3 cellular contexts compared by ENCODE assay signal in the genomic region with DNA sequence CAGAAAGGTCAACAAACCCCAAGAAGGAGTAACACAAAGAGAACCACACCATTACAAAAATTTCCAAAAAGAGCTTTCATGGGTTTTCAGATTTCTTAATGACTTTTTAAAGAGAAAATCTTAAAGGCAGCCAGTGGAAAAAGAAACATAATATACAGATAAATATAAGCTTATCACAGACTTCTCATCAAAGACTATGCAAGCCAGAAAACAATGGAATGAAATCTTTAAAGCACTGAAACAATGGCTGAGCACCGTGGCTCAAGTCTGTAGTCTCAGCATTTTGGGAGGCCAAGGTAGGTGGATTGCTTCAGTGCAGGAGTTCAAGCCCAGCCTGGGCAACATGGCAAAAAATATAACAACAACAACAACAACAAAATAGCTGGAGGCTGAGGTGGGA.
TF ChIP-seq lines count a peak whose summit lies in the region.

No MANE protein-coding gene starts in this region.

TF ChIP-seq in HCT116, 20 proteins besides CTCF, POLR2A, EP300 and RAD21 (continued from another document):
- peak; percentile 56; the same call in 1 of the 2 replicates for TF ChIP-seq CBX3 (IDR thresholded peaks at IDR 0.05; ENCODE audit: low read depth)
- no peak for TF ChIP-seq ZNF274 (IDR thresholded peaks at IDR 0.05; ENCODE audit: low read depth, low read length)
- no peak for TF ChIP-seq EZH2phosphoT487 (IDR thresholded peaks at IDR 0.05; ENCODE audit: borderline replicate concordance)
- TF ChIP-seq, protein P1, sequence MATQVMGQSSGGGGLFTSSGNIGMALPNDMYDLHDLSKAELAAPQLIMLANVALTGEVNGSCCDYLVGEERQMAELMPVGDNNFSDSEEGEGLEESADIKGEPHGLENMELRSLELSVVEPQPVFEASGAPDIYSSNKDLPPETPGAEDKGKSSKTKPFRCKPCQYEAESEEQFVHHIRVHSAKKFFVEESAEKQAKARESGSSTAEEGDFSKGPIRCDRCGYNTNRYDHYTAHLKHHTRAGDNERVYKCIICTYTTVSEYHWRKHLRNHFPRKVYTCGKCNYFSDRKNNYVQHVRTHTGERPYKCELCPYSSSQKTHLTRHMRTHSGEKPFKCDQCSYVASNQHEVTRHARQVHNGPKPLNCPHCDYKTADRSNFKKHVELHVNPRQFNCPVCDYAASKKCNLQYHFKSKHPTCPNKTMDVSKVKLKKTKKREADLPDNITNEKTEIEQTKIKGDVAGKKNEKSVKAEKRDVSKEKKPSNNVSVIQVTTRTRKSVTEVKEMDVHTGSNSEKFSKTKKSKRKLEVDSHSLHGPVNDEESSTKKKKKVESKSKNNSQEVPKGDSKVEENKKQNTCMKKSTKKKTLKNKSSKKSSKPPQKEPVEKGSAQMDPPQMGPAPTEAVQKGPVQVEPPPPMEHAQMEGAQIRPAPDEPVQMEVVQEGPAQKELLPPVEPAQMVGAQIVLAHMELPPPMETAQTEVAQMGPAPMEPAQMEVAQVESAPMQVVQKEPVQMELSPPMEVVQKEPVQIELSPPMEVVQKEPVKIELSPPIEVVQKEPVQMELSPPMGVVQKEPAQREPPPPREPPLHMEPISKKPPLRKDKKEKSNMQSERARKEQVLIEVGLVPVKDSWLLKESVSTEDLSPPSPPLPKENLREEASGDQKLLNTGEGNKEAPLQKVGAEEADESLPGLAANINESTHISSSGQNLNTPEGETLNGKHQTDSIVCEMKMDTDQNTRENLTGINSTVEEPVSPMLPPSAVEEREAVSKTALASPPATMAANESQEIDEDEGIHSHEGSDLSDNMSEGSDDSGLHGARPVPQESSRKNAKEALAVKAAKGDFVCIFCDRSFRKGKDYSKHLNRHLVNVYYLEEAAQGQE (IDR thresholded peaks at IDR 0.05; ENCODE audit: low read depth): no peak

TF ChIP-seq in WTC11, 78 proteins besides CTCF, POLR2A, EP300 and RAD21:
- TF ChIP-seq, protein P2, sequence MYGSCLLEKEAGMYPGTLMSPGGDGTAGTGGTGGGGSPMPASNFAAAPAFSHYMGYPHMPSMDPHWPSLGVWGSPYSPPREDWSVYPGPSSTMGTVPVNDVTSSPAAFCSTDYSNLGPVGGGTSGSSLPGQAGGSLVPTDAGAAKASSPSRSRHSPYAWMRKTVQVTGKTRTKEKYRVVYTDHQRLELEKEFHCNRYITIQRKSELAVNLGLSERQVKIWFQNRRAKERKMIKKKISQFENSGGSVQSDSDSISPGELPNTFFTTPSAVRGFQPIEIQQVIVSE (CRISPR knock-in tag; IDR thresholded peaks at IDR 0.05; ENCODE audit: borderline replicate concordance): no peak
- peak; percentile 91 for TF ChIP-seq ZNF317 (CRISPR knock-in tag; IDR thresholded peaks at IDR 0.05; ENCODE audit: borderline replicate concordance, low read depth)

TF ChIP-seq in K562, 482 proteins besides CTCF, POLR2A, EP300 and RAD21 (continued from another document):
- TF ChIP-seq, protein P3, sequence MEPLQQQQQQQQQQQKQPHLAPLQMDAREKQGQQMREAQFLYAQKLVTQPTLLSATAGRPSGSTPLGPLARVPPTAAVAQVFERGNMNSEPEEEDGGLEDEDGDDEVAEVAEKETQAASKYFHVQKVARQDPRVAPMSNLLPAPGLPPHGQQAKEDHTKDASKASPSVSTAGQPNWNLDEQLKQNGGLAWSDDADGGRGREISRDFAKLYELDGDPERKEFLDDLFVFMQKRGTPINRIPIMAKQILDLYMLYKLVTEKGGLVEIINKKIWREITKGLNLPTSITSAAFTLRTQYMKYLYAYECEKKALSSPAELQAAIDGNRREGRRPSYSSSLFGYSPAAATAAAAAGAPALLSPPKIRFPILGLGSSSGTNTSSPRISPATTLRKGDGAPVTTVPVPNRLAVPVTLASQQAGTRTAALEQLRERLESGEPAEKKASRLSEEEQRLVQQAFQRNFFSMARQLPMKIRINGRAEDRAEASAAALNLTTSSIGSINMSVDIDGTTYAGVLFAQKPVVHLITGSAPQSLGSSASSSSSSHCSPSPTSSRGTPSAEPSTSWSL (CRISPR knock-in tag; IDR thresholded peaks at IDR 0.05; ENCODE audit: borderline replicate concordance): no peak
- no peak for TF ChIP-seq ZNF274 (IDR thresholded peaks at IDR 0.05; ENCODE audit: borderline replicate concordance, low read depth, low read length)
- TF ChIP-seq CBX5 (IDR thresholded peaks at IDR 0.05; ENCODE audit: borderline replicate concordance, low read depth): 0 out of 2 replicates have a peak, but pooled peaks have one; percentile 35
- no peak for TF ChIP-seq TOE1 (IDR thresholded peaks at IDR 0.05; ENCODE audit: borderline replicate concordance)
- TF ChIP-seq TOE1 (CRISPR knock-in tag; IDR thresholded peaks at IDR 0.05; ENCODE audit: borderline replicate concordance, low read depth): no peak
- TF ChIP-seq TRIM28 (IDR thresholded peaks at IDR 0.05): peak; percentile 69; the same call in 1 of the 2 replicates
- TF ChIP-seq XRCC3 (IDR thresholded peaks at IDR 0.05): no peak
- TF ChIP-seq, protein P4, sequence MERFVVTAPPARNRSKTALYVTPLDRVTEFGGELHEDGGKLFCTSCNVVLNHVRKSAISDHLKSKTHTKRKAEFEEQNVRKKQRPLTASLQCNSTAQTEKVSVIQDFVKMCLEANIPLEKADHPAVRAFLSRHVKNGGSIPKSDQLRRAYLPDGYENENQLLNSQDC (CRISPR knock-in tag; IDR thresholded peaks at IDR 0.05): no peak
TF ChIP-seq in K562: peak in this region for 3.
